ENCODE assay signal across 15 cellular contexts in genomic region chr10:132929953-132930640, GRCh38. TPM values are rescaled to one million over a fixed set of nuclear protein-coding genes. Genes with fewer than 3 reads are reported as not detected.
DNase-seq lines count a peak whose midpoint lies in the region; ATAC-seq and TF ChIP-seq lines count a peak whose summit lies in the region.
"Had no signal": no experiment of that assay in that cellular context is flagged by ENCODE, and none has a peak within 500 bp of the region (broad histone marks: within the 10 kb centered on the region; RNA-seq: fewer than 3 reads in every experiment).

No MANE protein-coding gene starts in this region.

- H3K9me3 Mint-ChIP-seq in activated CD4-positive, alpha-beta T cell treated with anti-CD3 and anti-CD28 coated beads for 36 hours (ENCODE audit: low read depth): peaks cover 3% of the 10 kb centered on the region
- H3K9me3 Mint-ChIP-seq in activated CD4-positive, alpha-beta T cell treated with anti-CD3 and anti-CD28 coated beads, Interleukin-2, amount 10 ng/mL, durations not matched to agents 7 days and 5 days: no peaks in the 10 kb centered on the region
- H3K9me3 Mint-ChIP-seq in mesothelial cell of epicardium: no peaks in the 10 kb centered on the region

- H3K36me3 Mint-ChIP-seq in activated CD4-positive, alpha-beta T cell treated with anti-CD3 and anti-CD28 coated beads for 36 hours (ENCODE audit: low read depth): no peaks in the 10 kb centered on the region
- H3K36me3 Mint-ChIP-seq in activated CD4-positive, alpha-beta T cell treated with anti-CD3 and anti-CD28 coated beads, Interleukin-2, amount 10 ng/mL, durations not matched to agents 7 days and 5 days (ENCODE audit: low read depth): no peaks in the 10 kb centered on the region
- H3K36me3 Mint-ChIP-seq in T-helper 17 cell (ENCODE audit: low read depth) (no peaks in the 10 kb centered on the region), mesothelial cell of epicardium (no peaks in the 10 kb centered on the region)

- H3K4me3 Mint-ChIP-seq in activated CD4-positive, alpha-beta T cell treated with anti-CD3 and anti-CD28 coated beads for 36 hours: no peak overlapping the region
- H3K4me3 Mint-ChIP-seq in activated CD4-positive, alpha-beta T cell treated with anti-CD3 and anti-CD28 coated beads, Interleukin-2, amount 10 ng/mL, durations not matched to agents 7 days and 5 days: no peak overlapping the region
- H3K4me3 Mint-ChIP-seq in T-helper 17 cell (no peak overlapping the region), mesothelial cell of epicardium (no peak overlapping the region)

- peak overlapping the region; percentile 72 for H3K27ac Mint-ChIP-seq in activated CD4-positive, alpha-beta T cell treated with anti-CD3 and anti-CD28 coated beads for 36 hours
- no peak overlapping the region for H3K27ac Mint-ChIP-seq in activated CD4-positive, alpha-beta T cell treated with anti-CD3 and anti-CD28 coated beads, Interleukin-2, amount 10 ng/mL, durations not matched to agents 7 days and 5 days
- H3K27ac Mint-ChIP-seq in T-helper 17 cell: peak overlapping the region; percentile 14
- H3K27ac Mint-ChIP-seq in mesothelial cell of epicardium: peak overlapping the region; percentile 34

- TF ChIP-seq CTCF in GM12865 (IDR thresholded peaks at IDR 0.05; ENCODE audit: insufficient read depth, low read depth, low read length, missing control alignments) (no peak), mesothelial cell of epicardium (IDR thresholded peaks at IDR 0.05; ENCODE audit: unreplicated experiment) (no peak)

- POLR2A ChIA-PET in activated CD4-positive, alpha-beta T cell treated with anti-CD3 and anti-CD28 coated beads for 36 hours (lab: Charles Lee): no interaction called here
- POLR2A ChIA-PET in activated CD4-positive, alpha-beta T cell treated with anti-CD3 and anti-CD28 coated beads, Interleukin-2, amount 10 ng/mL, durations not matched to agents 7 days and 5 days (lab: Charles Lee): no interaction called here

- peak; percentile 61 for ATAC-seq in activated CD4-positive, alpha-beta T cell treated with anti-CD3 and anti-CD28 coated beads for 36 hours
- ATAC-seq in T-helper 17 cell (no peak), HG03520 (IDR thresholded peaks at IDR 0.05; ENCODE audit: unreplicated experiment) (no peak)
- ATAC-seq: SK-N-SH treated with all-trans-retinoic acid at 6 μM for 48 hours had no signal

- peaks cover 23% of the 10 kb centered on the region for H3K4me1 Mint-ChIP-seq in activated CD4-positive, alpha-beta T cell treated with anti-CD3 and anti-CD28 coated beads for 36 hours
- H3K4me1 Mint-ChIP-seq in activated CD4-positive, alpha-beta T cell treated with anti-CD3 and anti-CD28 coated beads, Interleukin-2, amount 10 ng/mL, durations not matched to agents 7 days and 5 days: no peaks in the 10 kb centered on the region
- H3K4me1 Mint-ChIP-seq in T-helper 17 cell (peaks cover 7% of the 10 kb centered on the region), mesothelial cell of epicardium (no peaks in the 10 kb centered on the region)

- intact Hi-C loops in activated CD4-positive, alpha-beta T cell treated with anti-CD3 and anti-CD28 coated beads for 36 hours (cut with DNase I, micrococcal nuclease): no loop called here

- CTCF ChIA-PET in activated CD4-positive, alpha-beta T cell treated with anti-CD3 and anti-CD28 coated beads for 36 hours (lab: Charles Lee): no interaction called here
- CTCF ChIA-PET in activated CD4-positive, alpha-beta T cell treated with anti-CD3 and anti-CD28 coated beads, Interleukin-2, amount 10 ng/mL, durations not matched to agents 7 days and 5 days (lab: Charles Lee): no interaction called here

- H3K9me3 ChIP-seq in T-helper 17 cell (ENCODE audit: control insufficient read depth, low read length, poor library complexity, severe bottlenecking): no peaks in the 10 kb centered on the region

- H3K27me3 Mint-ChIP-seq in activated CD4-positive, alpha-beta T cell treated with anti-CD3 and anti-CD28 coated beads for 36 hours: no peaks in the 10 kb centered on the region
- H3K27me3 Mint-ChIP-seq in activated CD4-positive, alpha-beta T cell treated with anti-CD3 and anti-CD28 coated beads, Interleukin-2, amount 10 ng/mL, durations not matched to agents 7 days and 5 days: no peaks in the 10 kb centered on the region
- H3K27me3 Mint-ChIP-seq in T-helper 17 cell: no peaks in the 10 kb centered on the region
- H3K27me3 Mint-ChIP-seq in mesothelial cell of epicardium (ENCODE audit: low read depth): no peaks in the 10 kb centered on the region

- DNase-seq in activated CD4-positive, alpha-beta T cell treated with anti-CD3 and anti-CD28 coated beads for 36 hours: peak; percentile 62
- DNase-seq in activated CD4-positive, alpha-beta T cell treated with anti-CD3 and anti-CD28 coated beads, Interleukin-2, amount 10 ng/mL, durations not matched to agents 7 days and 5 days: no peak
- DNase-seq in GM12865 (ENCODE audit: low read depth): peak; percentile 37
- DNase-seq in T-helper 17 cell: no peak
- no peak for DNase-seq in mesothelial cell of epicardium (ENCODE audit: low spot score in 2 of 2, unreplicated experiment in 2 of 2)
- DNase-seq in SIG-M5 (lab: John Stamatoyannopoulos, UW): no peak
- DNase-seq in DMS114 treated with DMSO at 0.1 percent for 48 hours (lab: John Stamatoyannopoulos, UW; ENCODE audit: unreplicated experiment): no peak
- DNase-seq: activated CD8-positive, alpha-beta memory T cell treated with anti-CD3 and anti-CD28 coated beads, Interleukin-2, amount 50 U/mL, for 48 hours; dermis blood vessel endothelial cell; DMS79 treated with DMSO at 0.1 percent for 48 hours; KBM-7; midbrain; NCI-H345 had no signal

- H3K4me3 ChIP-seq in GM12865 (ENCODE audit: low read depth, low read length): no peak overlapping the region

RNA-seq across cellular contexts. Expression of gene CFAP46, which starts 12.3 kb away (rescaled TPM):
- total RNA-seq in activated CD4-positive, alpha-beta T cell treated with anti-CD3 and anti-CD28 coated beads for 36 hours: under 1 TPM; 0.16 to 0.21 TPM
- total RNA-seq in activated CD4-positive, alpha-beta T cell treated with anti-CD3 and anti-CD28 coated beads, Interleukin-2, amount 10 ng/mL, durations not matched to agents 7 days and 5 days: not detected
- total RNA-seq in T-helper 17 cell (not detected), mesothelial cell of epicardium (3.1 to 4.1 TPM (median 3.2 TPM) in 3 replicates)

Comparison
In these comparisons a context has a peak if more than half of its experiments do, and no peak if none do; other contexts are left out.
1. DNase-seq: peak in activated CD4-positive, alpha-beta T cell treated with anti-CD3 and anti-CD28 coated beads for 36 hours (single experiment) and GM12865 (single experiment); none in activated CD4-positive, alpha-beta T cell treated with anti-CD3 and anti-CD28 coated beads, Interleukin-2, amount 10 ng/mL, durations not matched to agents 7 days and 5 days (single experiment), T-helper 17 cell (0 of 3), mesothelial cell of epicardium (0 of 2), SIG-M5 (single experiment) and DMS114 treated with DMSO at 0.1 percent for 48 hours (single experiment).